In the genomic region with DNA sequence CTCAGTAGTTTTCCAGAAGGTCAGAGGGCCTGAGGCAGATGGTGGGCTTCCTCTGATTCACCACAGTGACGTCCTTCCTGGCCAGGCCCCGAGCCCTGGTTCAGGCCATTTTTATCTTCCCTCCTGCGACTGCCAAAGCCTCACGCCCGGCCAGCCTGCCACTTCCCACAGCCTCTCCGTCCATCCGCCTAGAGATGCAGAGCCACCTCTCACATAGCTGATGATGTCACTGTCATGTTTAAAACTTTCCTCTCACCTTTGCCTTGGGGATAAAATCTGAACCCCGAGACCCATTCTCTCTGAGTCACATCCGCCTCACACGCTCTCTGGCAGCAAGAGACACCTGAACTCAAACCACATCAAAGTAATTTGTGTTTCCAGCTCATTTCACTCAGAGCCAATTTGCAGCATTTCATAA, we compare ENCODE assay signal across 8 cellular contexts.
DNase-seq lines count a peak whose midpoint lies in the region; ATAC-seq and TF ChIP-seq lines count a peak whose summit lies in the region.

No MANE protein-coding gene starts in this region.

- H3K27ac ChIP-seq in aorta (ENCODE audit: low read depth in 1 of 2, low read length in 2 of 2), result no peak overlapping the region

- H3K27me3 Mint-ChIP-seq in progenitor cell of endocrine pancreas (peaks cover 15% of the 10 kb centered on the region), Caco-2 (ENCODE audit: insufficient read depth, unreplicated experiment) (peaks cover 12% of the 10 kb centered on the region)

- peak; percentile 63 for DNase-seq in activated CD4-positive, alpha-beta T cell treated with anti-CD3 and anti-CD28 coated beads, Interleukin-2, amount 50 U/mL, for 1 hour
- DNase-seq in epithelial cell of proximal tubule (ENCODE audit: low read depth) (peak; percentile 10), aorta (no peak), progenitor cell of endocrine pancreas (ENCODE audit: low spot score, unreplicated experiment) (no peak), Caco-2 (no peak)
- peak; percentile 39 for DNase-seq in stimulated activated CD8-positive, alpha-beta memory T cell treated with anti-CD3 and anti-CD28 coated beads, Interleukin-4, amount 100 ng/mL, for 24 hours (ENCODE audit: low read depth)

- H3K36me3 Mint-ChIP-seq in progenitor cell of endocrine pancreas (ENCODE audit: insufficient read depth), result no peaks in the 10 kb centered on the region
- no peaks in the 10 kb centered on the region for H3K36me3 Mint-ChIP-seq in Caco-2 (ENCODE audit: insufficient read depth, unreplicated experiment)

- H3K4me1 Mint-ChIP-seq in progenitor cell of endocrine pancreas (ENCODE audit: low read depth) (peaks cover 1% of the 10 kb centered on the region), Caco-2 (ENCODE audit: low read depth, unreplicated experiment) (no peaks in the 10 kb centered on the region)

- POLR2A ChIA-PET in Caco-2 (lab: Charles Lee), result no interaction called here

- H3K9me3 Mint-ChIP-seq in progenitor cell of endocrine pancreas (ENCODE audit: low read depth) (no peaks in the 10 kb centered on the region), Caco-2 (ENCODE audit: unreplicated experiment) (no peaks in the 10 kb centered on the region)

- CTCF ChIA-PET in Caco-2 (lab: Charles Lee), result no interaction called here

- no peaks in the 10 kb centered on the region for H3K36me3 ChIP-seq in aorta (ENCODE audit: control insufficient read depth in 1 of 2, insufficient read depth in 2 of 2, low read length in 1 of 2)
- no peaks in the 10 kb centered on the region for H3K36me3 ChIP-seq in Caco-2 (ENCODE audit: control insufficient read depth, insufficient read depth, low read length)

- H3K9me3 ChIP-seq in aorta (ENCODE audit: control insufficient read depth, low read length), result no peaks in the 10 kb centered on the region
- H3K9me3 ChIP-seq in Caco-2, result no peaks in the 10 kb centered on the region

- H3K4me3 Mint-ChIP-seq in progenitor cell of endocrine pancreas (ENCODE audit: low read depth), result no peak overlapping the region
- H3K4me3 Mint-ChIP-seq in Caco-2 (ENCODE audit: unreplicated experiment), result no peak overlapping the region

- H3K27ac Mint-ChIP-seq in progenitor cell of endocrine pancreas (no peak overlapping the region), Caco-2 (ENCODE audit: unreplicated experiment) (no peak overlapping the region)

- BruUV-seq in Caco-2 (replicated peaks; lab: Mats Ljungman, UMichigan), result no TSS peak

- TF ChIP-seq CTCF in epithelial cell of proximal tubule (conservative IDR thresholded peaks at IDR 0.05; ENCODE audit: low read depth, low read length) (no peak), progenitor cell of endocrine pancreas (IDR thresholded peaks at IDR 0.05; ENCODE audit: unreplicated experiment) (no peak), Caco-2 (IDR thresholded peaks at IDR 0.05; ENCODE audit: insufficient read depth in 1 of 2, low read depth in 1 of 2, low read length in 1 of 2, severe bottlenecking in 1 of 2, unreplicated experiment in 1 of 2) (no peak)

- H3K4me1 ChIP-seq in aorta (ENCODE audit: control insufficient read depth in 1 of 2, insufficient read depth in 2 of 2, low read length in 2 of 2) (no peaks in the 10 kb centered on the region), Caco-2 (no peaks in the 10 kb centered on the region)

- intact Hi-C loops in aorta (cut with DNase I) (no loop called here), Caco-2 (cut with micrococcal nuclease; ENCODE audit: unreplicated experiment) (no loop called here)

- H3K4me3 ChIP-seq in epithelial cell of proximal tubule (ENCODE audit: low read depth, low read length), result no peak overlapping the region
- no peak overlapping the region for H3K4me3 ChIP-seq in aorta (ENCODE audit: low read length in 2 of 2)
- no peak overlapping the region for H3K4me3 ChIP-seq in Caco-2 (ENCODE audit: low read depth, low read length)

- peak; percentile 79 for ATAC-seq in GM18519 (IDR thresholded peaks at IDR 0.05; ENCODE audit: low FRiP score, unreplicated experiment)
- peak; percentile 49 for ATAC-seq in HG03045 (IDR thresholded peaks at IDR 0.05; ENCODE audit: unreplicated experiment)
- no peak for ATAC-seq in aorta (ENCODE audit: low FRiP score)

- 68 to 71% methylated on average over 10 of the region's 10 CpGs for WGBS in aorta, 2 donors

- H3K27me3 ChIP-seq in aorta (ENCODE audit: control insufficient read depth in 1 of 2, insufficient read depth in 2 of 2, low read length in 1 of 2), result no peaks in the 10 kb centered on the region
- no peaks in the 10 kb centered on the region for H3K27me3 ChIP-seq in Caco-2 (replicated peaks; ENCODE audit: control insufficient read depth, insufficient read depth, low read length)

Comparison
In these comparisons a context has a peak if more than half of its experiments do, and no peak if none do; other contexts are left out.
1. DNase-seq: peak in activated CD4-positive, alpha-beta T cell treated with anti-CD3 and anti-CD28 coated beads, Interleukin-2, amount 50 U/mL, for 1 hour (single experiment), epithelial cell of proximal tubule (single experiment) and stimulated activated CD8-positive, alpha-beta memory T cell treated with anti-CD3 and anti-CD28 coated beads, Interleukin-4, amount 100 ng/mL, for 24 hours (single experiment); none in aorta (0 of 2), progenitor cell of endocrine pancreas (single experiment) and Caco-2 (0 of 2).